ENCODE assay signal across 8 cellular contexts in the genomic region with DNA sequence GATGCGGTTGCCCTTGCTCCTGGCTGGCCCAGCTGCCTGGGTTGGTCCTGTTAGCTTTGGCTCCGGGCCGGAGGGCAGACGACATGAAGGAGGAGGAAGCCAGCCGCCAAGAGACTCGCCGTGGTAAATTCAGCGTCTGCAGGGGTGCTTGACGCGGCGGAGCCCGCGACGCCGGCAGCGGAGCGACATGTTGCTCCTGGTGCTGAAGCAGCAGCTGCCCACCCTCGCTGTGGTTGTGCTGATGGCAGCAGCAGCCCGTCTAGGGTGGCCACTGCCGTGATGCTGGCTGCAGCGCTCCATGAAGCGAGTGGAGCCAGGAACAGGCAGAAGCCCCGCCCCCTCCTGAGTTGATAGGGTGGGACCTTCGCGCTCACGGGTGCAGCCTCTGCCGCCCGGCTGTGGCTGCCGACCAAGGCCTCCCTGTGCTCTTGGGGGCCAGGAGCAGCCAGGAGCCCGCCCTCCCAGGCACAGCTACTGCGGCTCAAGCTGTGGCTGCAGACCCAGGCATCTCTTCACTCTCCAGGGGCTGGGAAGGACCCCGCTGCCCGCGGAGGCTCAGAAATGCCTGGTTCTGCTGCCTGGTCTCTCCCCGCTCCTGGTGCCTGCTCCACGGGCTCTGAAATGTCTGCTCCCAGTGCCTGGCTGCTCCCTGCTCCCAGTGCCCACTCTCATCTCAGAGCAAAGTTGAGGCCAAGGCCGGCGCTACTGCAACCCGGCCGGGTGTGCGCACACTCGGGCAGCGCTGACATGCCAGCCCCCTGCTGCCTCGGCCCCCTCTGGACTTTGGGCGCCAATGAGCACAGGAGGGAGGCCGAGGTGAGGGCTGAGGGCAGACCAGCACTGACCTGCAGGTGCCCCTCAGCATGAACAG. TPM values are rescaled to one million over a fixed set of nuclear protein-coding genes. Genes with fewer than 3 reads are reported as not detected.
A peak's percentile ranks its signal among the peaks of the same experiment; 100 is the strongest.
DNase-seq lines count a peak whose midpoint lies in the region; ATAC-seq, FAIRE-seq and TF ChIP-seq lines count a peak whose summit lies in the region.

No MANE protein-coding gene starts in this region.

- H3K36me3 ChIP-seq in iPS DF 6.9 (ENCODE audit: control insufficient read depth, insufficient read depth, low read length) (no peaks in the 10 kb centered on the region), gastrocnemius medialis (no peaks in the 10 kb centered on the region)

- H3K27ac ChIP-seq in iPS DF 6.9 (ENCODE audit: low read length) (no peak overlapping the region), gastrocnemius medialis (peak overlapping the region; percentile 39 to 69 (median 53))

- H3K4me1 ChIP-seq in iPS DF 6.9 (ENCODE audit: control insufficient read depth, insufficient read depth, low read length) (0 out of 2 replicates have a peak, but pooled peaks cover 2% of the 10 kb centered on the region), gastrocnemius medialis (peaks cover 14 to 30% of the 10 kb centered on the region in 2 donors)

- intact Hi-C loops in gastrocnemius medialis (cut with DNase I; ENCODE audit: low total_unique reads), result no loop called here

- in situ Hi-C loops in gastrocnemius medialis (cut with MboI; ENCODE audit: low sequenced_read_pairs in 4 of 4), result no loop called here

- peak; percentile 79 for FAIRE-seq in GM18507 (lab: Jason Lieb, UNC)

- TF ChIP-seq POLR2A in gastrocnemius medialis (IDR thresholded peaks at IDR 0.05), result no peak

- no peak for TF ChIP-seq CTCF in gastrocnemius medialis (IDR thresholded peaks at IDR 0.05 in 4 of 5, conservative IDR thresholded peaks at IDR 0.05 in 1 of 5)

- H3K4me3 ChIP-seq in iPS DF 6.9 (ENCODE audit: low read length) (peak overlapping the region; percentile 52; the same call in 1 of the 2 replicates), gastrocnemius medialis (peak overlapping the region; percentile 57 to 77 (median 63))

- H3K27me3 ChIP-seq in iPS DF 6.9 (ENCODE audit: control insufficient read depth, insufficient read depth, low read length), result 0 out of 2 replicates have a peak, but pooled peaks cover 1% of the 10 kb centered on the region
- no peaks in the 10 kb centered on the region for H3K27me3 ChIP-seq in gastrocnemius medialis

- ATAC-seq in HG02938 (IDR thresholded peaks at IDR 0.05; ENCODE audit: unreplicated experiment) (peak; percentile 50), gastrocnemius medialis (peak; percentile 18 to 29)

- whole genome bisulfite sequencing in iPS DF 6.9 (ENCODE audit: insufficient coverage, insufficient read length), result no CpG with 5 or more reads among the region's 46 CpGs

- DNase-seq in GM18507 (ENCODE audit: extremely low spot score, insufficient read length, low read depth), result no peak
- peak; percentile 88 for DNase-seq in NCI-H1694 (lab: John Stamatoyannopoulos, UW)
- peak; percentile 75 for DNase-seq in T-helper 22 cell (ENCODE audit: low read depth)
- peak; percentile 86 for DNase-seq in astrocyte of the hippocampus (ENCODE audit: low read depth, low spot score)
- no peak for DNase-seq in iPS DF 6.9 (ENCODE audit: low read depth, low spot score)
- peak; percentile 55 to 78 for DNase-seq in gastrocnemius medialis
- DNase-seq in GF-D8 (lab: John Stamatoyannopoulos, UW), result no peak

- H3K9me3 ChIP-seq in iPS DF 6.9 (ENCODE audit: control insufficient read depth, insufficient read depth, low read length) (no peaks in the 10 kb centered on the region), gastrocnemius medialis (no peaks in the 10 kb centered on the region)

RNA-seq across cellular contexts. Expression of gene ZNF692, which starts 4.4 kb away (rescaled TPM):
- total RNA-seq in gastrocnemius medialis, result 10 to 100 TPM in 3 of 4 donors, 1 to 10 TPM in 1; 8.0 to 38.0 (median 13.9) TPM

RNA-seq across cellular contexts. Expression of gene ZNF672, which starts 25.2 kb away (rescaled TPM):
- total RNA-seq in gastrocnemius medialis, result 10 to 100 TPM; 41.9 to 81.0 (median 59.0) TPM

RNA-seq across cellular contexts. Expression of gene SH3BP5L, which starts 37.5 kb away (rescaled TPM):
- 10 to 100 TPM; 15.7 to 26.4 (median 22.8) TPM for total RNA-seq in gastrocnemius medialis

RNA-seq across cellular contexts. Expression of gene PGBD2, which starts 42.8 kb away (rescaled TPM):
- total RNA-seq in gastrocnemius medialis, result 1 to 10 TPM in 3 of 4 donors, under 1 TPM in 1; 0.22 to 2.8 (median 2.0) TPM

Comparison
In these comparisons a context has a peak if more than half of its experiments do, and no peak if none do; other contexts are left out.
1. DNase-seq: peak in NCI-H1694 (single experiment), T-helper 22 cell (single experiment), astrocyte of the hippocampus (single experiment) and gastrocnemius medialis (2 of 2); none in GM18507 (single experiment), iPS DF 6.9 (single experiment) and GF-D8 (single experiment).